Comparison of ENCODE assay signal across 8 cellular contexts in the genomic region with DNA sequence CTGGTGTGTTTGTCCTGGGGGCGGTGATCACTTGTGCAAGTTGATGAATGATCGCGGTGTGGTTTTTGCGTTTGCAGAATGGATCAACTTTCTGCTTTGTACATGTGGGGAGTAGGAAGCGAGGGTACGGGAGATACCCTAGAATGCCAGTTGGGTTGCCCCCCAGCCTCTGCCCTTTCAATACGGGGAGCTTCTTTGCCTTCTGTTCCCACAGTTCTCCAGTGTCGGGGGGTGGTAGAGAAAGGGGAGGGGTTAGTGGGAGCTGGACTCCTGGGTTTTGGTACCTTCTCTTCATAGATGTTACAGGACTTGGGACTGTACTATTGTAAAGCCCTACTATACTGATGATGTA. TPM values are rescaled to one million over a fixed set of nuclear protein-coding genes. Genes with fewer than 3 reads are reported as not detected.
DNase-seq lines count a peak whose midpoint lies in the region; ATAC-seq and TF ChIP-seq lines count a peak whose summit lies in the region.

No MANE protein-coding gene starts in this region.

- H3K27ac Mint-ChIP-seq in dendritic cell treated with granulocyte-macrophage colony-stimulating factor and Interleukin-4, amounts not matched to agents 40 ng/mL and 50 ng/mL, for 4 days: peak overlapping the region; percentile 91
- H3K27ac Mint-ChIP-seq in natural killer cell: peak overlapping the region; percentile 86 to 88

- peaks cover 27% of the 10 kb centered on the region for H3K36me3 Mint-ChIP-seq in dendritic cell treated with granulocyte-macrophage colony-stimulating factor and Interleukin-4, amounts not matched to agents 40 ng/mL and 50 ng/mL, for 4 days (ENCODE audit: low read depth)
- H3K36me3 Mint-ChIP-seq in natural killer cell: no peaks in the 10 kb centered on the region

- H3F3A ChIP-seq in MM.1S (ENCODE audit: insufficient read depth, low read length): peaks cover 28% of the 10 kb centered on the region; the same call in 1 of the 2 replicates

- in situ Hi-C loops in GM13977 (cut with MboI; ENCODE audit: low pct_unique_long_range_greater_than_20kb, low sequenced_read_pairs, unreplicated experiment): no loop called here

- peaks cover 9% of the 10 kb centered on the region for H3K27me3 Mint-ChIP-seq in dendritic cell treated with granulocyte-macrophage colony-stimulating factor and Interleukin-4, amounts not matched to agents 40 ng/mL and 50 ng/mL, for 4 days
- H3K27me3 Mint-ChIP-seq in natural killer cell (ENCODE audit: low read depth in 2 of 2): no peaks in the 10 kb centered on the region

- CTCF ChIA-PET in BJ (lab: Yijun Ruan, JAX): interaction anchor here (0.8 kb wide), 1 partner anchor 13 kb away, joined by 3 read pairs; no protein-coding TSS in a partner anchor

- ATAC-seq in natural killer cell (no peak), HG03469 (IDR thresholded peaks at IDR 0.05; ENCODE audit: unreplicated experiment) (no peak), GM19467 (IDR thresholded peaks at IDR 0.05; ENCODE audit: unreplicated experiment) (no peak)

- no peaks in the 10 kb centered on the region for H3K9me2 ChIP-seq in MM.1S (replicated peaks; ENCODE audit: insufficient read depth, low read length)

- H3K4me3 ChIP-seq in BJ (ENCODE audit: low read depth, low read length): peak overlapping the region; percentile 90
- peak overlapping the region; percentile 71 for H3K4me3 ChIP-seq in MM.1S (ENCODE audit: low read length)

- no peaks in the 10 kb centered on the region for H3K36me3 ChIP-seq in BJ (ENCODE audit: control insufficient read depth, insufficient read depth, low read length)
- H3K36me3 ChIP-seq in MM.1S (replicated peaks; ENCODE audit: insufficient read depth, low read length): no peaks in the 10 kb centered on the region

- no peaks in the 10 kb centered on the region for H3K27me3 ChIP-seq in BJ (ENCODE audit: control insufficient read depth, insufficient read depth, low read length)
- H3K27me3 ChIP-seq in MM.1S (replicated peaks; ENCODE audit: insufficient read depth, low read length): no peaks in the 10 kb centered on the region

- H3K9ac ChIP-seq in MM.1S (ENCODE audit: low read length): no peak overlapping the region

- H3K4me1 Mint-ChIP-seq in dendritic cell treated with granulocyte-macrophage colony-stimulating factor and Interleukin-4, amounts not matched to agents 40 ng/mL and 50 ng/mL, for 4 days (ENCODE audit: low read depth): peaks cover 26% of the 10 kb centered on the region
- peaks cover 20 to 34% of the 10 kb centered on the region in 2 donors for H3K4me1 Mint-ChIP-seq in natural killer cell

- POLR2A ChIA-PET in BJ (lab: Charles Lee): no interaction called here

- DNase-seq in BJ (ENCODE audit: low read depth) (no peak), MM.1S (no peak), natural killer cell (no peak), GM13977 (ENCODE audit: low spot score) (no peak)
- DNase-seq in activated CD4-positive, alpha-beta T cell treated with anti-CD3 and anti-CD28 coated beads, Interleukin-2, amount 50 U/mL, for 48 hours: no peak

- H4K20me1 ChIP-seq in MM.1S (ENCODE audit: insufficient read depth, low read length): no peaks in the 10 kb centered on the region

- H3K4me2 ChIP-seq in MM.1S (ENCODE audit: low read depth, low read length): peak overlapping the region; percentile 67

- no peak overlapping the region for H3K27ac ChIP-seq in MM.1S (ENCODE audit: low read length)

- no peaks in the 10 kb centered on the region for H3K9me3 Mint-ChIP-seq in dendritic cell treated with granulocyte-macrophage colony-stimulating factor and Interleukin-4, amounts not matched to agents 40 ng/mL and 50 ng/mL, for 4 days
- H3K9me3 Mint-ChIP-seq in natural killer cell: no peaks in the 10 kb centered on the region

- H2AFZ ChIP-seq in MM.1S (ENCODE audit: low read length): no peak overlapping the region

- peaks cover 17% of the 10 kb centered on the region; the same call in 1 of the 2 replicates for H3K4me1 ChIP-seq in MM.1S (ENCODE audit: low read length)

- peaks cover 47% of the 10 kb centered on the region for H3K79me2 ChIP-seq in MM.1S (ENCODE audit: low read length)

- H3K9me3 ChIP-seq in MM.1S (replicated peaks; ENCODE audit: insufficient read depth, low read length): no peaks in the 10 kb centered on the region

- H3K4me3 Mint-ChIP-seq in dendritic cell treated with granulocyte-macrophage colony-stimulating factor and Interleukin-4, amounts not matched to agents 40 ng/mL and 50 ng/mL, for 4 days: peak overlapping the region; percentile 90
- peak overlapping the region; percentile 88 for H3K4me3 Mint-ChIP-seq in natural killer cell

- intact Hi-C loops in dendritic cell treated with granulocyte-macrophage colony-stimulating factor and Interleukin-4, amounts not matched to agents 40 ng/mL and 50 ng/mL, for 4 days (cut with micrococcal nuclease): loop anchor here (2.0 kb wide), 1 partner anchor 285 kb away; no protein-coding TSS in a partner anchor
- intact Hi-C loops in natural killer cell (cut with micrococcal nuclease): loop anchor here (2.0 to 10.0 kb wide), 2 partner anchors 73 to 599 kb away; no protein-coding TSS in a partner anchor

- TF ChIP-seq CTCF in BJ (IDR thresholded peaks at IDR 0.05; ENCODE audit: insufficient read depth, low read depth, low read length) (no peak), MM.1S (IDR thresholded peaks at IDR 0.05; ENCODE audit: low read length) (no peak), natural killer cell (IDR thresholded peaks at IDR 0.05) (no peak), GM13977 (IDR thresholded peaks at IDR 0.05; ENCODE audit: extremely low read depth, insufficient read depth, missing control alignments) (no peak)

RNA-seq across cellular contexts. Expression of gene BBX, which starts 3.2 kb away (rescaled TPM):
- 45.0 and 47.6 TPM in 2 replicates for polyA plus RNA-seq in BJ (2011; rRNA removed)
- polyA minus RNA-seq in BJ (2011; rRNA and poly(A)+ RNA removed): 65.7 and 86.6 TPM in 2 replicates
- total RNA-seq in natural killer cell: 10 to 100 TPM; 80.0 to 87.1 (median 83.4) TPM
